Comparison of ENCODE assay signal across 8 cellular contexts in the genomic region with DNA sequence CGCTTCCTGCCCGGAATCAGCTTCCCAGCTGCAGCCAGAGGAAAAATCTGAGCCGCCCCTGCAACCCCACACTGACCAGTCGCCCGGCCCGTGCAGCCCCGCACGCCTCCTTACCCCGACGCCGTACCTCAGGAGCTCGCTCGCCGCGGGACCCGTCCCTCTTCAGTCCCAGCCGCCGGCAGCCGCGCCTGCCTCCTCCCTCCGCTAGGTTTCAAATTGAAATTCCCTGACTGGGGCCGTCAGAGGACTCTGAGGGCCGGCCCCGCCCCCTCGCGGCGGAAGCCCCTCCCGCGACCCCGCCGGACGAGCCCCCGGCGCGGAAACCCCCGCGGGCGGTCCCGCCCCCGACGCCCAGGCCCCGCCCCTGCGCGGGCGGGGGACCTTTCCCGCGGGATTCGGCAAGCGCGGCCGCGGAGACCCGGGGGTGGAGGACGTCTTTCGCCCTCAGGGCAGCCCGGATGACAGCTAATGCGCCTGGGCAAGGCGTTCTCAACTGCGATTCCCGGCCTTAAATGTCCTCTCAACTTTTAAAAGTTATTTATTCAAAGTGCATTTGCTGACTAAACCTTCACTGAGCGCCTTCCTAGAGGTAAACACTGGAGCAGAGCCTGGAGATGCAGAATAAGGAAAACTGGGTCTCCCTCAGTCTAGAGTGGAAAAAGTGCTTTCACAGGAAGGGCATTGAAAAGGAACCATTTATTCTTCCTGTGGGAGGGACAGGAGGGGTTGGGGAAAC. TPM values are rescaled to one million over a fixed set of nuclear protein-coding genes. Genes with fewer than 3 reads are reported as not detected.
DNase-seq lines count a peak whose midpoint lies in the region; ATAC-seq and TF ChIP-seq lines count a peak whose summit lies in the region.

A gene (minus strand): TSS at position 218 of the 736 bp plus-strand sequence. CDS start 106,760 bp downstream, outside the sequence.

- no peaks in the 10 kb centered on the region for H3K27me3 ChIP-seq in mammary epithelial cell (ENCODE audit: insufficient read depth, low read length)

- peaks cover 34% of the 10 kb centered on the region for H3K79me2 ChIP-seq in mammary epithelial cell (ENCODE audit: insufficient read depth, low read length)

- peak within 1 kb of the TSS; percentile 52 for H3K27ac ChIP-seq in mammary epithelial cell (ENCODE audit: insufficient read depth, low read depth, low read length)

- H3K9me3 ChIP-seq in mammary epithelial cell (replicated peaks; ENCODE audit: insufficient read depth, low read length): no peaks in the 10 kb centered on the region

- peak within 1 kb of the TSS; percentile 79 for H3K4me3 ChIP-seq in GM12875 (ENCODE audit: low read depth, low read length)
- peak within 1 kb of the TSS; percentile 93 for H3K4me3 ChIP-seq in WI38 (ENCODE audit: low read depth, low read length)
- H3K4me3 ChIP-seq in mammary epithelial cell (replicated peaks in 1 of 3; ENCODE audit: insufficient read depth in 1 of 3, low read depth in 2 of 3, low read length in 3 of 3): peak within 1 kb of the TSS; percentile 81 to 90 (median 89)

- intact Hi-C loops in mammary epithelial cell (cut with micrococcal nuclease): loop anchor here (2.0 to 5.0 kb wide), 3 partner anchors 41 to 176 kb away; no protein-coding TSS in a partner anchor

- no TSS peak for BruUV-seq in mammary epithelial cell (replicated peaks; lab: Mats Ljungman, UMichigan)

- in situ Hi-C loops in mammary epithelial cell (cut with MboI; ENCODE audit: low sequenced_read_pairs in 2 of 2): no loop called here

- H2AFZ ChIP-seq in mammary epithelial cell (ENCODE audit: low read depth, low read length): peak within 1 kb of the TSS; percentile 95

- dilution Hi-C loops in mammary epithelial cell (cut with HindIII; ENCODE audit: low sequenced_read_pairs): no loop called here

- no peaks in the 10 kb centered on the region for H3K36me3 ChIP-seq in mammary epithelial cell (ENCODE audit: insufficient read depth, low read length)

- peak within 1 kb of the TSS; percentile 69 for H3K9ac ChIP-seq in mammary epithelial cell (ENCODE audit: insufficient read depth, low read length)

- peak; percentile 83 for ATAC-seq in HG02588 (IDR thresholded peaks at IDR 0.05; ENCODE audit: unreplicated experiment)

- no peaks in the 10 kb centered on the region for H4K20me1 ChIP-seq in mammary epithelial cell (ENCODE audit: insufficient read depth, low read length)

- DNase-seq in NCI-H1105 treated with DMSO at 0.1 percent for 48 hours (lab: John Stamatoyannopoulos, UW) (peak; percentile 43), mammary epithelial cell (peak; percentile 80), iPS-NIHi7 (ENCODE audit: extremely low spot score) (peak; percentile 94), smooth muscle cell of the brain vasculature (ENCODE audit: low read depth, low spot score) (peak; percentile 70), NCI-H1092 (lab: John Stamatoyannopoulos, UW) (no peak)

- peaks cover 30% of the 10 kb centered on the region for H3K4me1 ChIP-seq in mammary epithelial cell (ENCODE audit: insufficient read depth, low read length)

- CTCF ChIA-PET in mammary epithelial cell (lab: Charles Lee; ENCODE audit: low non-redundant PET): no interaction called here

- 3% methylated on average over 10 of the region's 61 CpGs for WGBS in mammary epithelial cell (ENCODE audit: low coverage, missing lambda C conversion rate)

- TF ChIP-seq CTCF in GM12875 (IDR thresholded peaks at IDR 0.05; ENCODE audit: borderline replicate concordance, insufficient read depth, low read depth, low read length) (no peak), WI38 (IDR thresholded peaks at IDR 0.05; ENCODE audit: low read depth, low read length) (no peak; the same call in 1 of the 2 replicates), mammary epithelial cell (conservative IDR thresholded peaks at IDR 0.05 in 1 of 2, IDR thresholded peaks at IDR 0.05 in 1 of 2; ENCODE audit: extremely low read depth in 1 of 2, insufficient read depth in 1 of 2, low read depth in 1 of 2, low read length in 2 of 2) (peak in 1 of 2 donors; percentile 7)

- peak within 1 kb of the TSS; percentile 90 for H3K4me2 ChIP-seq in mammary epithelial cell (ENCODE audit: insufficient read depth, low read depth, low read length)

RNA-seq across cellular contexts. Expression of the gene that starts here (rescaled TPM):
- total RNA-seq in mammary epithelial cell: 10 to 100 TPM in 1 of 2 donors, 1 to 10 TPM in 1; 6.8 to 52.2 TPM
- polyA plus RNA-seq in mammary epithelial cell: 16.6 TPM
- 57.6 TPM for polyA minus RNA-seq in mammary epithelial cell
